26 cellular contexts compared by ENCODE assay signal in the genomic region with DNA sequence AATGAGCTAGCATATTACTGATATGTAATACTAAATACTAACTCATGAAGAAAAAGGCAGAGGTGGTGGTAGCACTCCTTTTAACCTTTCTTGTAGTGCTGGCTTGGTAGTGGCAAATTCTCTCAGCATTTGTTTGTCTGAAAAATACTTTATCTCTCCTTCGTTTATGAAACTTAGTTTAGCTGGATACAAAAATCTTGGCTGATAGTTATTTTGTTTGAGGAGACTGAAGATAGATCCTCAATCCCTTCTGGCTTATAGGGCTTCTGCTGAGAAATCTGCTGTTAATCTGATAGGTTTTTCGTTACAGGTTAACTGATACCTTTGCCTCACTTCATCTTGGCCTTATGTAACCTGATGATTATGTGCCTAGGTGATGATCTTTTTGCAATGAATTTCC.
"Had no signal": no experiment of that assay in that cellular context is flagged by ENCODE, and none has a peak within 500 bp of the region (broad histone marks: within the 10 kb centered on the region; RNA-seq: fewer than 3 reads in every experiment).

No MANE protein-coding gene starts in this region.

- ATAC-seq: effector memory CD8-positive, alpha-beta T cell; esophagus mucosa; foreskin keratinocyte; gastrocnemius medialis; gastroesophageal sphincter; heart left ventricle; heart right ventricle had no signal

- H3K27me3 ChIP-seq: colonic mucosa, dorsolateral prefrontal cortex, esophagus muscularis mucosa, esophagus squamous epithelium, foreskin keratinocyte, gastrocnemius medialis, gastroesophageal sphincter, heart left ventricle, heart right ventricle had no signal

- DNase-seq: colonic mucosa; cortex of kidney; dermis blood vessel endothelial cell; dorsolateral prefrontal cortex; effector CD4-positive, alpha-beta T cell; effector CD8-positive, alpha-beta T cell; effector memory CD4-positive, alpha-beta T cell; effector memory CD8-positive, alpha-beta T cell; endodermal cell; erythroblast; esophagus squamous epithelium; foreskin fibroblast; foreskin keratinocyte; foreskin melanocyte; gastrocnemius medialis; glutamatergic neuron; head of caudate nucleus; heart left ventricle; heart right ventricle had no signal

- H3K27ac ChIP-seq: colonic mucosa, coronary artery, dorsolateral prefrontal cortex, epithelial cell of prostate, esophagus muscularis mucosa, esophagus squamous epithelium, foreskin keratinocyte, gastrocnemius medialis, gastroesophageal sphincter, heart left ventricle, heart right ventricle had no signal

- FAIRE-seq: colon, endothelial cell of umbilical vein had no signal

- H3K36me3 ChIP-seq: colonic mucosa, esophagus muscularis mucosa, esophagus squamous epithelium, gastrocnemius medialis, gastroesophageal sphincter, heart left ventricle had no signal

- H3K4me3 ChIP-seq: colonic mucosa, coronary artery, dorsolateral prefrontal cortex, esophagus muscularis mucosa, esophagus squamous epithelium, gastrocnemius medialis, gastroesophageal sphincter, heart left ventricle, heart right ventricle had no signal

- H3K4me1 ChIP-seq: colonic mucosa, esophagus muscularis mucosa, esophagus squamous epithelium, gastrocnemius medialis, heart left ventricle, heart right ventricle had no signal

- H3K9me3 ChIP-seq: colonic mucosa, esophagus squamous epithelium, gastrocnemius medialis had no signal
